ENCODE assay signal across 8 cellular contexts in genomic region chr20:25223179-25223661, GRCh38. TPM values are rescaled to one million over a fixed set of nuclear protein-coding genes. Genes with fewer than 3 reads are reported as not detected.
DNase-seq lines count a peak whose midpoint lies in the region; ATAC-seq and TF ChIP-seq lines count a peak whose summit lies in the region.

No MANE protein-coding gene starts in this region.

- H3K4me1 ChIP-seq in Panc1 (ENCODE audit: control insufficient read depth, insufficient read depth, low read length): peaks cover 58% of the 10 kb centered on the region
- peaks cover 0 to 57% (median 10%) of the 10 kb centered on the region in 4 donors for H3K4me1 ChIP-seq in tibial nerve

- H3K36me3 ChIP-seq in Panc1 (ENCODE audit: control insufficient read depth, insufficient read depth, low read length): no peaks in the 10 kb centered on the region
- H3K36me3 ChIP-seq in tibial nerve: peaks cover 0 to 81% (median 0%) of the 10 kb centered on the region in 3 donors

- H3K4me3 ChIP-seq in Panc1 (ENCODE audit: low read depth in 2 of 2, low read length in 2 of 2) (no peak overlapping the region), tibial nerve (no peak overlapping the region)

- BruUV-seq in Panc1 (replicated peaks; lab: Mats Ljungman, UMichigan): no TSS peak

- CTCF ChIA-PET in Panc1 (lab: Charles Lee): interaction anchor here (0.6 to 1.8 kb wide), 3 partner anchors 15 to 25 kb away, joined by 5 to 7 read pairs (median 5); partner anchors contain the start of gene PYGB

- 54 to 66% methylated on average over 7 of the region's 8 CpGs for WGBS in tibial nerve, 2 donors

- H3K27ac ChIP-seq in Panc1 (ENCODE audit: low read length) (peak overlapping the region; percentile 58), tibial nerve (peak overlapping the region in 2 of 4 donors; percentile 64 to 84)

- no peak for TF ChIP-seq EP300 in tibial nerve (IDR thresholded peaks at IDR 0.05)

- H3K9me3 ChIP-seq in Panc1 (ENCODE audit: control insufficient read depth, insufficient read depth, low read depth, low read length) (no peaks in the 10 kb centered on the region), tibial nerve (no peaks in the 10 kb centered on the region)

- POLR2A ChIA-PET in Panc1 (lab: Charles Lee): interaction anchor here (0.6 to 0.8 kb wide), 2 partner anchors 25 to 27 kb away, joined by 3 read pairs; partner anchors contain the start of gene PYGB

- TF ChIP-seq POLR2A in tibial nerve (IDR thresholded peaks at IDR 0.05): no peak

- ATAC-seq in activated CD4-positive, CD25-positive, alpha-beta regulatory T cell treated with anti-CD3 and anti-CD28 coated beads, Interleukin-2, amount 50 U/mL, for 24 hours: peak; percentile 82 to 86
- ATAC-seq in Panc1: peak; percentile 83
- no peak for ATAC-seq in GM18858 (IDR thresholded peaks at IDR 0.05; ENCODE audit: unreplicated experiment)

- no peak for DNase-seq in activated CD4-positive, CD25-positive, alpha-beta regulatory T cell (lab: John Stamatoyannopoulos, UW)
- peak; percentile 78 for DNase-seq in Panc1 (ENCODE audit: low read depth, low spot score)
- DNase-seq in dermis blood vessel endothelial cell: peak; percentile 81
- DNase-seq in renal cortical epithelial cell (ENCODE audit: low read depth): peak; percentile 98
- DNase-seq in tibial nerve (ENCODE audit: low spot score in 2 of 2): no peak
- DNase-seq in DMS153 (lab: John Stamatoyannopoulos, UW): no peak

- in situ Hi-C loops in Panc1 (cut with HindIII; ENCODE audit: low pct_unique_long_range_greater_than_20kb, low sequenced_read_pairs): no loop called here

- TF ChIP-seq CTCF in Panc1 (IDR thresholded peaks at IDR 0.05) (no peak), tibial nerve (IDR thresholded peaks at IDR 0.05) (no peak)

- H3K27me3 ChIP-seq in Panc1 (ENCODE audit: control insufficient read depth, insufficient read depth, low read length): no peaks in the 10 kb centered on the region
- no peaks in the 10 kb centered on the region for H3K27me3 ChIP-seq in tibial nerve

- intact Hi-C loops in Panc1 (cut with micrococcal nuclease; ENCODE audit: unreplicated experiment): no loop called here

RNA-seq across cellular contexts. Expression of gene PYGB, which starts 24.7 kb away (rescaled TPM):
- total RNA-seq in Panc1 (2021; ENCODE audit: unreplicated experiment) (220 TPM), dermis blood vessel endothelial cell (81.9 and 127 TPM in 2 replicates), renal cortical epithelial cell (129 and 155 TPM in 2 replicates), tibial nerve (100 to 1,000 TPM in 1 of 4 donors, 10 to 100 TPM in 3; 71.6 to 119 (median 78.6) TPM)
- polyA plus RNA-seq in Panc1 (2012; ENCODE audit: insufficient read length): 308 TPM

RNA-seq across cellular contexts. Expression of gene ENTPD6, which starts 27.7 kb away (rescaled TPM):
- 108 TPM for total RNA-seq in Panc1 (2021; ENCODE audit: unreplicated experiment)
- 99.8 TPM for polyA plus RNA-seq in Panc1 (2012; ENCODE audit: insufficient read length)
- total RNA-seq in dermis blood vessel endothelial cell: 65.8 and 70.8 TPM in 2 replicates
- 62.1 and 86.3 TPM in 2 replicates for total RNA-seq in renal cortical epithelial cell
- 100 to 1,000 TPM in 1 of 4 donors, 10 to 100 TPM in 3; 62.2 to 114 (median 67.0) TPM for total RNA-seq in tibial nerve

Comparison
In these comparisons a context has a peak if more than half of its experiments do, and no peak if none do; other contexts are left out.
1. DNase-seq: peak in Panc1 (single experiment), dermis blood vessel endothelial cell (single experiment) and renal cortical epithelial cell (single experiment); none in activated CD4-positive, CD25-positive, alpha-beta regulatory T cell (0 of 4), tibial nerve (0 of 2) and DMS153 (single experiment).